19 cellular contexts compared by ENCODE assay signal in genomic region chr4:27289704-27290103, GRCh38.
"Had no signal": no experiment of that assay in that cellular context is flagged by ENCODE, and none has a peak within 500 bp of the region (broad histone marks: within the 10 kb centered on the region; RNA-seq: fewer than 3 reads in every experiment).

No MANE protein-coding gene starts in this region.

- DNase-seq: colonic mucosa; cortex of kidney; effector CD8-positive, alpha-beta T cell; effector memory CD8-positive, alpha-beta T cell; esophagus squamous epithelium; foreskin fibroblast; foreskin melanocyte; gastrocnemius medialis; heart left ventricle; hypothalamus; left cardiac atrium; left lung; left ventricle myocardium superior; lower lobe of right lung; mesenchymal stem cell; midbrain; naive thymus-derived CD4-positive, alpha-beta T cell had no signal

- H3K79me2 ChIP-seq: hepatocyte had no signal

- H2AFZ ChIP-seq: hepatocyte had no signal

- H3K4me3 ChIP-seq: colonic mucosa, esophagus squamous epithelium, gastrocnemius medialis, heart left ventricle, hepatocyte, left lung, lower lobe of right lung had no signal

- H3K4me1 ChIP-seq: colonic mucosa, esophagus squamous epithelium, gastrocnemius medialis, heart left ventricle, left lung, lower lobe of right lung had no signal

- H3K9me3 ChIP-seq: colonic mucosa, esophagus squamous epithelium, gastrocnemius medialis, heart left ventricle, left lung, lower lobe of right lung had no signal

- H3K27ac ChIP-seq: colonic mucosa, esophagus squamous epithelium, gastrocnemius medialis, heart left ventricle, hepatocyte, left lung, lower lobe of right lung had no signal

- H3K27me3 Mint-ChIP-seq: dendritic cell treated with granulocyte-macrophage colony-stimulating factor and Interleukin-4, amounts not matched to agents 40 ng/mL and 50 ng/mL, for 4 days; effector memory CD8-positive, alpha-beta T cell; naive thymus-derived CD4-positive, alpha-beta T cell had no signal

- H3K36me3 Mint-ChIP-seq: naive thymus-derived CD4-positive, alpha-beta T cell had no signal

- H3K4me1 Mint-ChIP-seq: naive thymus-derived CD4-positive, alpha-beta T cell had no signal

- H3K4me3 Mint-ChIP-seq: dendritic cell treated with granulocyte-macrophage colony-stimulating factor and Interleukin-4, amounts not matched to agents 40 ng/mL and 50 ng/mL, for 4 days; effector memory CD8-positive, alpha-beta T cell; naive thymus-derived CD4-positive, alpha-beta T cell had no signal

- H3K4me2 ChIP-seq: hepatocyte had no signal

- ATAC-seq: effector memory CD8-positive, alpha-beta T cell; gastrocnemius medialis; heart left ventricle; left cardiac atrium; left lung; left ventricle myocardium superior; lower lobe of right lung; naive thymus-derived CD4-positive, alpha-beta T cell had no signal

- H3K9me3 Mint-ChIP-seq: dendritic cell treated with granulocyte-macrophage colony-stimulating factor and Interleukin-4, amounts not matched to agents 40 ng/mL and 50 ng/mL, for 4 days had no signal

- H3K27ac Mint-ChIP-seq: dendritic cell treated with granulocyte-macrophage colony-stimulating factor and Interleukin-4, amounts not matched to agents 40 ng/mL and 50 ng/mL, for 4 days; effector memory CD8-positive, alpha-beta T cell; naive thymus-derived CD4-positive, alpha-beta T cell had no signal

- H3K27me3 ChIP-seq: colonic mucosa, esophagus squamous epithelium, gastrocnemius medialis, heart left ventricle, hepatocyte, left lung had no signal

- H3K36me3 ChIP-seq: colonic mucosa, esophagus squamous epithelium, gastrocnemius medialis, heart left ventricle, left lung, lower lobe of right lung had no signal
